ENCODE assay signal across 9 cellular contexts in genomic region chr1:111032295-111032897, GRCh38.
DNase-seq lines count a peak whose midpoint lies in the region; ATAC-seq and TF ChIP-seq lines count a peak whose summit lies in the region.
"Had no signal": no experiment of that assay in that cellular context is flagged by ENCODE, and none has a peak within 500 bp of the region (broad histone marks: within the 10 kb centered on the region; RNA-seq: fewer than 3 reads in every experiment).

No MANE protein-coding gene starts in this region.

- TF ChIP-seq CTCF in CD14-positive monocyte (IDR thresholded peaks at IDR 0.05) (peak; percentile 94), GM12875 (IDR thresholded peaks at IDR 0.05; ENCODE audit: borderline replicate concordance, insufficient read depth, low read depth, low read length) (peak; percentile 58; the same call in 1 of the 2 replicates)

- no peaks in the 10 kb centered on the region for H3K4me1 Mint-ChIP-seq in CD14-positive monocyte
- no peaks in the 10 kb centered on the region for H3K4me1 Mint-ChIP-seq in activated naive CD8-positive, alpha-beta T cell treated with anti-CD3 and anti-CD28 coated beads, Interleukin-2, amount 50 U/mL, for 24 hours

- peaks cover 0 to 6% (median 3%) of the 10 kb centered on the region in 7 donors for H3K9me3 Mint-ChIP-seq in CD14-positive monocyte
- H3K9me3 Mint-ChIP-seq in activated naive CD8-positive, alpha-beta T cell treated with anti-CD3 and anti-CD28 coated beads, Interleukin-2, amount 50 U/mL, for 24 hours = peaks cover 6% of the 10 kb centered on the region

- intact Hi-C loops in CD14-positive monocyte (cut with micrococcal nuclease) = loop anchor here in 1 of 2 donors (5.0 kb wide), 1 partner anchor 370 kb away; no protein-coding TSS in a partner anchor

- H3K4me3 Mint-ChIP-seq in CD14-positive monocyte = no peak overlapping the region
- no peak overlapping the region for H3K4me3 Mint-ChIP-seq in activated naive CD8-positive, alpha-beta T cell treated with anti-CD3 and anti-CD28 coated beads, Interleukin-2, amount 50 U/mL, for 24 hours

- DNase-seq in CD14-positive monocyte (ENCODE audit: low spot score) = no peak
- peak; percentile 14 for DNase-seq in NCI-H446 treated with DMSO at 0.1 percent for 48 hours (lab: John Stamatoyannopoulos, UW)
- DNase-seq in activated naive CD8-positive, alpha-beta T cell treated with anti-CD3 and anti-CD28 coated beads, Interleukin-2, amount 50 U/mL, for 24 hours = peak; percentile 29
- peak; percentile 38 for DNase-seq in kidney glomerular epithelial cell (lab: John Stamatoyannopoulos, UW)
- DNase-seq in superior temporal gyrus (ENCODE audit: extremely low spot score) = peak; percentile 68
- DNase-seq in activated CD4-positive, CD25-positive, alpha-beta regulatory T cell treated with anti-CD3 and anti-CD28 coated beads, Interleukin-2, amount 50 U/mL, for 72 hours = no peak

- no peak overlapping the region for H3K4me3 ChIP-seq in GM12875 (ENCODE audit: low read depth, low read length)
- H3K4me3 ChIP-seq: SJSA1 had no signal

- no peak overlapping the region for H3K27ac Mint-ChIP-seq in CD14-positive monocyte
- H3K27ac Mint-ChIP-seq in activated naive CD8-positive, alpha-beta T cell treated with anti-CD3 and anti-CD28 coated beads, Interleukin-2, amount 50 U/mL, for 24 hours = no peak overlapping the region

- peaks cover 5 to 21% (median 6%) of the 10 kb centered on the region in 3 donors for H3K27me3 Mint-ChIP-seq in CD14-positive monocyte (ENCODE audit: low read depth in 3 of 3)
- H3K27me3 Mint-ChIP-seq in activated naive CD8-positive, alpha-beta T cell treated with anti-CD3 and anti-CD28 coated beads, Interleukin-2, amount 50 U/mL, for 24 hours = peaks cover 19% of the 10 kb centered on the region

- ATAC-seq in activated naive CD8-positive, alpha-beta T cell treated with anti-CD3 and anti-CD28 coated beads, Interleukin-2, amount 50 U/mL, for 24 hours = no peak
- ATAC-seq in GM18867 (IDR thresholded peaks at IDR 0.05; ENCODE audit: unreplicated experiment) = no peak

- H3K36me3 Mint-ChIP-seq in CD14-positive monocyte = no peaks in the 10 kb centered on the region
- H3K36me3 Mint-ChIP-seq in activated naive CD8-positive, alpha-beta T cell treated with anti-CD3 and anti-CD28 coated beads, Interleukin-2, amount 50 U/mL, for 24 hours (ENCODE audit: low read depth) = peaks cover 2% of the 10 kb centered on the region

Comparison
In these comparisons a context has a peak if more than half of its experiments do, and no peak if none do; other contexts are left out.
1. DNase-seq: peak in NCI-H446 treated with DMSO at 0.1 percent for 48 hours (single experiment), activated naive CD8-positive, alpha-beta T cell treated with anti-CD3 and anti-CD28 coated beads, Interleukin-2, amount 50 U/mL, for 24 hours (single experiment), kidney glomerular epithelial cell (single experiment) and superior temporal gyrus (single experiment); none in CD14-positive monocyte (single experiment) and activated CD4-positive, CD25-positive, alpha-beta regulatory T cell treated with anti-CD3 and anti-CD28 coated beads, Interleukin-2, amount 50 U/mL, for 72 hours (single experiment).